ENCODE assay signal across 9 cellular contexts in genomic region chr16:49921791-49922456, GRCh38.
DNase-seq lines count a peak whose midpoint lies in the region; ATAC-seq and TF ChIP-seq lines count a peak whose summit lies in the region.
"Had no signal": no experiment of that assay in that cellular context is flagged by ENCODE, and none has a peak within 500 bp of the region (broad histone marks: within the 10 kb centered on the region; RNA-seq: fewer than 3 reads in every experiment).

No MANE protein-coding gene starts in this region.

- WGBS in prostate gland, result 30% methylated on average over 6 of the region's 6 CpGs

- peak overlapping the region; percentile 95 for H2AFZ ChIP-seq in GM23338

- H3K27ac ChIP-seq in GM23338 (ENCODE audit: low read depth) (no peak overlapping the region), prostate gland (no peak overlapping the region)

- peak; percentile 19 to 21 for DNase-seq in AML-193 (lab: John Stamatoyannopoulos, UW)
- DNase-seq in GM23338 (ENCODE audit: low spot score), result peak; percentile 90
- peak; percentile 56 for DNase-seq in NCI-H82 treated with DMSO at 0.1 percent for 48 hours (lab: John Stamatoyannopoulos, UW; ENCODE audit: unreplicated experiment)
- DNase-seq in activated naive CD4-positive, alpha-beta T cell treated with anti-CD3 and anti-CD28 coated beads for 36 hours, result peak; percentile 70
- DNase-seq in cardiac septum (ENCODE audit: low spot score), result peak; percentile 76
- peak; percentile 48 for DNase-seq in prostate gland (ENCODE audit: low spot score)
- no peak for DNase-seq in T-helper 2 cell treated with Interferon-gamma antibody and Interleukin-4, amounts not matched to agents 5 μg/mL and 100 μg/mL, for 36 hours (ENCODE audit: low spot score)

- peak overlapping the region; percentile 56; the same call in 1 of the 2 replicates for H3K27ac Mint-ChIP-seq in GM23338
- no peak overlapping the region for H3K27ac Mint-ChIP-seq in activated naive CD4-positive, alpha-beta T cell treated with anti-CD3 and anti-CD28 coated beads for 36 hours
- H3K27ac Mint-ChIP-seq in T-helper 2 cell treated with Interferon-gamma antibody and Interleukin-4, amounts not matched to agents 5 μg/mL and 100 μg/mL, for 36 hours, result no peak overlapping the region
- H3K27ac Mint-ChIP-seq: memory B cell had no signal

- H3K4me1 ChIP-seq in GM23338 (ENCODE audit: insufficient read depth) (no peaks in the 10 kb centered on the region), prostate gland (replicated peaks) (no peaks in the 10 kb centered on the region)

- H3K4me3 Mint-ChIP-seq in GM23338, result no peak overlapping the region
- no peak overlapping the region for H3K4me3 Mint-ChIP-seq in activated naive CD4-positive, alpha-beta T cell treated with anti-CD3 and anti-CD28 coated beads for 36 hours
- H3K4me3 Mint-ChIP-seq in T-helper 2 cell treated with Interferon-gamma antibody and Interleukin-4, amounts not matched to agents 5 μg/mL and 100 μg/mL, for 36 hours, result no peak overlapping the region
- H3K4me3 Mint-ChIP-seq: memory B cell had no signal

- H3K27me3 ChIP-seq in GM23338 (ENCODE audit: insufficient read depth), result no peaks in the 10 kb centered on the region
- H3K27me3 ChIP-seq in prostate gland (replicated peaks; ENCODE audit: insufficient read depth), result no peaks in the 10 kb centered on the region

- TF ChIP-seq POLR2A in prostate gland (IDR thresholded peaks at IDR 0.05), result no peak

- peaks cover 20% of the 10 kb centered on the region for H3K27me3 Mint-ChIP-seq in GM23338 (ENCODE audit: insufficient read depth, low read depth, poor library complexity)
- H3K27me3 Mint-ChIP-seq in activated naive CD4-positive, alpha-beta T cell treated with anti-CD3 and anti-CD28 coated beads for 36 hours (ENCODE audit: low read depth), result peaks cover 3% of the 10 kb centered on the region
- H3K27me3 Mint-ChIP-seq in T-helper 2 cell treated with Interferon-gamma antibody and Interleukin-4, amounts not matched to agents 5 μg/mL and 100 μg/mL, for 36 hours (ENCODE audit: low read depth), result peaks cover 3% of the 10 kb centered on the region

- H3K4me3 ChIP-seq in GM23338, result no peak overlapping the region
- H3K4me3 ChIP-seq in prostate gland, result no peak overlapping the region

- H3K36me3 ChIP-seq in GM23338 (ENCODE audit: insufficient read depth), result no peaks in the 10 kb centered on the region
- no peaks in the 10 kb centered on the region for H3K36me3 ChIP-seq in prostate gland

- H3K4me2 ChIP-seq in GM23338, result no peak overlapping the region

- no peaks in the 10 kb centered on the region for H3K9me3 ChIP-seq in prostate gland

- CTCF ChIA-PET in activated naive CD4-positive, alpha-beta T cell treated with anti-CD3 and anti-CD28 coated beads for 36 hours (lab: Charles Lee), result interaction anchor here (0.6 to 3.4 kb wide), 6 partner anchors 22 to 514 kb away, joined by 3 to 10 read pairs (median 4); no protein-coding TSS in a partner anchor

- peaks cover 4% of the 10 kb centered on the region; the same call in 2 of the 3 replicates for H3K4me1 Mint-ChIP-seq in GM23338
- H3K4me1 Mint-ChIP-seq in activated naive CD4-positive, alpha-beta T cell treated with anti-CD3 and anti-CD28 coated beads for 36 hours (ENCODE audit: low read depth), result no peaks in the 10 kb centered on the region
- H3K4me1 Mint-ChIP-seq in T-helper 2 cell treated with Interferon-gamma antibody and Interleukin-4, amounts not matched to agents 5 μg/mL and 100 μg/mL, for 36 hours (ENCODE audit: low read depth), result no peaks in the 10 kb centered on the region
- H3K4me1 Mint-ChIP-seq: memory B cell had no signal

- TF ChIP-seq CTCF in GM23338 (conservative IDR thresholded peaks at IDR 0.05; ENCODE audit: low read depth in 2 of 2) (peak; percentile 74 to 96), prostate gland (IDR thresholded peaks at IDR 0.05) (peak; percentile 13 to 57 (median 48))

- peaks cover 6% of the 10 kb centered on the region; the same call in 1 of the 2 replicates for H3K9me2 ChIP-seq in GM23338 (ENCODE audit: insufficient read depth)

- intact Hi-C loops in activated naive CD4-positive, alpha-beta T cell treated with anti-CD3 and anti-CD28 coated beads for 36 hours (cut with micrococcal nuclease), result loop anchor here (1.0 to 5.0 kb wide), 3 partner anchors 65 to 513 kb away; no protein-coding TSS in a partner anchor
- intact Hi-C loops in cardiac septum (cut with DNase I), result loop anchor here (1.0 to 10.0 kb wide), 2 partner anchors 317 to 514 kb away; no protein-coding TSS in a partner anchor
- intact Hi-C loops in prostate gland (cut with DNase I), result loop anchor here (2.0 kb wide), 1 partner anchor 515 kb away; no protein-coding TSS in a partner anchor

- no peaks in the 10 kb centered on the region; the same call in 2 of the 3 replicates for H3K9me3 Mint-ChIP-seq in GM23338
- H3K9me3 Mint-ChIP-seq in activated naive CD4-positive, alpha-beta T cell treated with anti-CD3 and anti-CD28 coated beads for 36 hours, result no peaks in the 10 kb centered on the region
- no peaks in the 10 kb centered on the region for H3K9me3 Mint-ChIP-seq in T-helper 2 cell treated with Interferon-gamma antibody and Interleukin-4, amounts not matched to agents 5 μg/mL and 100 μg/mL, for 36 hours
- H3K9me3 Mint-ChIP-seq: memory B cell had no signal

- H3F3A ChIP-seq in GM23338 (replicated peaks; ENCODE audit: low read depth), result no peaks in the 10 kb centered on the region

- H3K36me3 Mint-ChIP-seq in GM23338 (ENCODE audit: low read depth), result no peaks in the 10 kb centered on the region
- no peaks in the 10 kb centered on the region for H3K36me3 Mint-ChIP-seq in activated naive CD4-positive, alpha-beta T cell treated with anti-CD3 and anti-CD28 coated beads for 36 hours (ENCODE audit: low read depth)
- H3K36me3 Mint-ChIP-seq in T-helper 2 cell treated with Interferon-gamma antibody and Interleukin-4, amounts not matched to agents 5 μg/mL and 100 μg/mL, for 36 hours (ENCODE audit: low read depth), result no peaks in the 10 kb centered on the region
- H3K36me3 Mint-ChIP-seq: memory B cell had no signal

- no peaks in the 10 kb centered on the region for H4K20me1 ChIP-seq in GM23338 (replicated peaks; ENCODE audit: insufficient read depth)

- ATAC-seq in GM23338 (peak; percentile 97), HG03025 (IDR thresholded peaks at IDR 0.05; ENCODE audit: low FRiP score, unreplicated experiment) (no peak)

- no peaks in the 10 kb centered on the region for H3K79me2 ChIP-seq in GM23338 (replicated peaks; ENCODE audit: insufficient read depth)

TF ChIP-seq in GM23338, 12 proteins besides CTCF, POLR2A, EP300 and RAD21 (continues in another document):
- TF ChIP-seq EZH2phosphoT487 (IDR thresholded peaks at IDR 0.05; ENCODE audit: unreplicated experiment) (no peak), REST (IDR thresholded peaks at IDR 0.05; ENCODE audit: unreplicated experiment) (no peak), ZNF331 (CRISPR knock-in tag; IDR thresholded peaks at IDR 0.05; ENCODE audit: low read depth) (no peak), JUNB (IDR thresholded peaks at IDR 0.05; ENCODE audit: unreplicated experiment) (no peak), NANOG (IDR thresholded peaks at IDR 0.05; ENCODE audit: borderline replicate concordance) (no peak)
